In the genomic region with DNA sequence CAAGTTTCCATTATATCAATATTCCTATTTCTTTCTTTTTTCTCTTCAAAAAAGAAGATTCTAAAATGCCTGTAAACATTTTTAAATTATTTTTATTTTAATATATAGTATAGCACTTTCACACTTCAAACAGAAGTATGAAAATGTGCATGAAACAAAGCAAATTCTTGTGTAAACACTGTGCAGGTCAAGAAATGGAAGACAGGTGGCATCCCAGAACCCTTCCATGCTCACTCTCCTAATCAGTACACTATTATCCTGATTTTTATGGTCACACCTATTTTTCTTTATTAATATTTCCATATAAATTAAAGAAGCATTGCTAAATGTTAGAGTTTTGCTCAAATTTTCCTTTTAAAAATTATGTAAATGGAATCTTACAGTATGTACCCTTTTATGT, we compare ENCODE assay signal across 14 cellular contexts.
DNase-seq lines count a peak whose midpoint lies in the region; TF ChIP-seq lines count a peak whose summit lies in the region.
"Had no signal": no experiment of that assay in that cellular context is flagged by ENCODE, and none has a peak within 500 bp of the region (broad histone marks: within the 10 kb centered on the region; RNA-seq: fewer than 3 reads in every experiment).

No MANE protein-coding gene starts in this region.

- H3K27ac Mint-ChIP-seq in chondrocyte (ENCODE audit: unreplicated experiment) (no peak overlapping the region), HFFc6 (no peak overlapping the region)
- H3K27ac Mint-ChIP-seq: activated CD8-positive, alpha-beta memory T cell treated with anti-CD3 and anti-CD28 coated beads, Interleukin-2, amount 10 ng/mL, durations not matched to agents 7 days and 5 days; CD4-positive, alpha-beta memory T cell had no signal

- TF ChIP-seq CTCF in chondrocyte (IDR thresholded peaks at IDR 0.05) (peak; percentile 71), HFFc6 (IDR thresholded peaks at IDR 0.05) (no peak)

- H3K4me1 Mint-ChIP-seq in chondrocyte (ENCODE audit: low read depth): peaks cover 6% of the 10 kb centered on the region
- H3K4me1 Mint-ChIP-seq in HFFc6 (ENCODE audit: low read depth): no peaks in the 10 kb centered on the region
- H3K4me1 Mint-ChIP-seq: activated CD8-positive, alpha-beta memory T cell treated with anti-CD3 and anti-CD28 coated beads, Interleukin-2, amount 10 ng/mL, durations not matched to agents 7 days and 5 days; CD4-positive, alpha-beta memory T cell had no signal

- no peaks in the 10 kb centered on the region for H3K36me3 Mint-ChIP-seq in chondrocyte (ENCODE audit: low read depth)
- 0 out of 2 replicates have a peak, but pooled peaks cover 4% of the 10 kb centered on the region for H3K36me3 Mint-ChIP-seq in HFFc6 (ENCODE audit: low read depth)
- H3K36me3 Mint-ChIP-seq: activated CD8-positive, alpha-beta memory T cell treated with anti-CD3 and anti-CD28 coated beads, Interleukin-2, amount 10 ng/mL, durations not matched to agents 7 days and 5 days; CD4-positive, alpha-beta memory T cell had no signal

- H3K9me3 Mint-ChIP-seq in chondrocyte (ENCODE audit: low read depth) (no peaks in the 10 kb centered on the region), HFFc6 (peaks cover 20% of the 10 kb centered on the region)

- peak; percentile 71 for DNase-seq in NCI-H2029 treated with DMSO at 0.1 percent for 48 hours (lab: John Stamatoyannopoulos, UW)
- no peak for DNase-seq in NCI-H2029 (lab: John Stamatoyannopoulos, UW)
- peak; percentile 65 for DNase-seq in NCI-H69 (lab: John Stamatoyannopoulos, UW)
- no peak for DNase-seq in chondrocyte (ENCODE audit: low spot score)
- peak; percentile 1 for DNase-seq in renal cortical epithelial cell (ENCODE audit: low read depth)
- DNase-seq in activated naive CD4-positive, alpha-beta T cell (lab: John Stamatoyannopoulos, UW): no peak
- no peak for DNase-seq in NCI-H2196 (lab: John Stamatoyannopoulos, UW; ENCODE audit: unreplicated experiment)
- no peak for DNase-seq in HFFc6
- DNase-seq: activated CD8-positive, alpha-beta memory T cell treated with anti-CD3 and anti-CD28 coated beads, Interleukin-2, amount 10 ng/mL, durations not matched to agents 7 days and 5 days; activated gamma-delta T cell treated with Interleukin-2 at 50 U/mL for 16 hours; CD4-positive, alpha-beta memory T cell; IMR-90; left cardiac atrium; small intestine had no signal

- H3K27me3 Mint-ChIP-seq in chondrocyte (ENCODE audit: low read depth) (peaks cover 2% of the 10 kb centered on the region), HFFc6 (ENCODE audit: insufficient read depth) (no peaks in the 10 kb centered on the region)
- H3K27me3 Mint-ChIP-seq: activated CD8-positive, alpha-beta memory T cell treated with anti-CD3 and anti-CD28 coated beads, Interleukin-2, amount 10 ng/mL, durations not matched to agents 7 days and 5 days; CD4-positive, alpha-beta memory T cell had no signal

- no peak overlapping the region for H3K4me3 Mint-ChIP-seq in chondrocyte (ENCODE audit: unreplicated experiment)
- H3K4me3 Mint-ChIP-seq in HFFc6: no peak overlapping the region
- H3K4me3 Mint-ChIP-seq: activated CD8-positive, alpha-beta memory T cell treated with anti-CD3 and anti-CD28 coated beads, Interleukin-2, amount 10 ng/mL, durations not matched to agents 7 days and 5 days; CD4-positive, alpha-beta memory T cell had no signal

Comparison
In these comparisons a context has a peak if more than half of its experiments do, and no peak if none do; other contexts are left out.
1. DNase-seq: peak in NCI-H2029 treated with DMSO at 0.1 percent for 48 hours (single experiment), NCI-H69 (single experiment) and renal cortical epithelial cell (single experiment); none in NCI-H2029 (single experiment), chondrocyte (single experiment), activated naive CD4-positive, alpha-beta T cell (0 of 4), NCI-H2196 (single experiment) and HFFc6 (single experiment).